ENCODE assay signal across 18 cellular contexts in the genomic region with DNA sequence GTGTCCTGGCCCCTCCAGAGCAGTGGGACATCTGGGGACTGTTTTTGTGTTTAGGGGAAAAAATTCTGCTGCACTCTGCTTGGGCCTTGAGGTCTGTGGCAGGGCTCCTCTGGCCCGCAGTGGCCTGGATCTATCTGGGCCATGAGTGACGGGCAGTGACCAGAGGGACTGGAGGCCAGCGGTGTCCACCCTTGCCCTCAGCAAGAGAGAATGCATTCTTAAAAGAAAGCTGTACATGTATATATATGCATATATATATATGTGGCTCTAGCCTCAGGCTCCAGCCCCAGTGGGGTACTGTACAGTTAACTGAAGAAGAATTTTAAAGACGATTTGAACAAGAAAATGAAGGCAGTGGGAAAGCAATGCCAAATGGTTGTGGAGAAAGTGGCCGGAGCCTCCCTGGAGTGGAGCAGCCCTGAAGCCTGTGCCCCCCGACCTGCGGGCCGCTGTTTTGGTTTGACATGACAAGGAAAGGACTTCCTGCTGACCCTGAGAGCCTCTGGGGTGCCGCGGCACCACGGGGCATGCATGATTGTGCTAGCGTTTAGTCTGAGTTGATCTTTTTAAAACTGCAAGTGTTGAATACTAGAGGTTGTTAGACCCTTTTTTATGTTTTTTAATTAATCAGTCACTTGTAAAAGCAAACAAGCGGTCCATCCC. TPM values are rescaled to one million over a fixed set of nuclear protein-coding genes. Genes with fewer than 3 reads are reported as not detected.
DNase-seq lines count a peak whose midpoint lies in the region; ATAC-seq, FAIRE-seq and TF ChIP-seq lines count a peak whose summit lies in the region.
"Had no signal": no experiment of that assay in that cellular context is flagged by ENCODE, and none has a peak within 500 bp of the region (broad histone marks: within the 10 kb centered on the region; RNA-seq: fewer than 3 reads in every experiment).

No MANE protein-coding gene starts in this region.

- no peak overlapping the region for H2BK120ac ChIP-seq in mesenchymal stem cell (ENCODE audit: low read depth, low read length)

- POLR2A ChIA-PET in WTC11 (lab: Charles Lee) (no interaction called here), endothelial cell of umbilical vein (lab: Charles Lee) (no interaction called here)

- CTCF ChIA-PET in WTC11 (lab: Charles Lee) (no interaction called here), endothelial cell of umbilical vein (lab: Charles Lee) (interaction anchor here (1.0 kb wide), 1 partner anchor 284 kb away, joined by 3 read pairs; no protein-coding TSS in a partner anchor)

- no peaks in the 10 kb centered on the region for H3K36me3 ChIP-seq in endothelial cell of umbilical vein (ENCODE audit: control insufficient read depth in 2 of 2, extremely low read depth in 1 of 2, insufficient read depth in 2 of 2, low read length in 2 of 2)
- H3K36me3 ChIP-seq in mesenchymal stem cell (ENCODE audit: control insufficient read depth in 1 of 2, insufficient read depth in 2 of 2, low read depth in 1 of 2, low read length in 2 of 2): peaks cover 48 to 58% of the 10 kb centered on the region in 2 experiments
- H3K36me3 ChIP-seq in tibial nerve: peaks cover 0 to 47% (median 0%) of the 10 kb centered on the region in 3 donors

- H3K27me3 Mint-ChIP-seq in WTC11 (ENCODE audit: low read depth): no peaks in the 10 kb centered on the region
- H3K27me3 Mint-ChIP-seq in stimulated activated memory B cell treated with anti-CD40 and anti-IgM and Interleukin-4, amounts not matched to agents 10 μg/mL and 1 μg/mL and 100 μg/mL, for 72 hours: peaks cover 9% of the 10 kb centered on the region
- H3K27me3 Mint-ChIP-seq: activated CD4-positive, alpha-beta T cell treated with anti-CD3 and anti-CD28 coated beads, Interleukin-2, amount 10 ng/mL, durations not matched to agents 24 days and 14 days; B cell had no signal

- no peak overlapping the region for H2BK15ac ChIP-seq in mesenchymal stem cell (ENCODE audit: low read depth, poor library complexity, severe bottlenecking)

- no peak for TF ChIP-seq POLR2A in endothelial cell of umbilical vein (IDR thresholded peaks at IDR 0.05; ENCODE audit: low read depth, low read length)
- TF ChIP-seq POLR2A in tibial nerve (IDR thresholded peaks at IDR 0.05): no peak

- H2AK5ac ChIP-seq in mesenchymal stem cell (ENCODE audit: low read length, severe bottlenecking): no peak overlapping the region

- H4K20me1 ChIP-seq in endothelial cell of umbilical vein (replicated peaks; ENCODE audit: control insufficient read depth, extremely low read depth, insufficient read depth, low read length): no peaks in the 10 kb centered on the region

- H3K4me2 ChIP-seq in endothelial cell of umbilical vein (ENCODE audit: insufficient read depth, low read length) (no peak overlapping the region), mesenchymal stem cell (ENCODE audit: low read length, poor library complexity, severe bottlenecking) (no peak overlapping the region)

- no peak overlapping the region for H3K4ac ChIP-seq in mesenchymal stem cell (ENCODE audit: low read depth in 1 of 2, low read length in 2 of 2)

- peaks cover 2% of the 10 kb centered on the region for H3K79me1 ChIP-seq in mesenchymal stem cell (replicated peaks; ENCODE audit: low read length, poor library complexity, severe bottlenecking)

- H3K9ac ChIP-seq in endothelial cell of umbilical vein (replicated peaks; ENCODE audit: extremely low read depth, insufficient read depth, low read length) (no peak overlapping the region), mesenchymal stem cell (ENCODE audit: low read length) (peak overlapping the region; percentile 33)

- H3K9me3 ChIP-seq in endothelial cell of umbilical vein (replicated peaks; ENCODE audit: control insufficient read depth, insufficient read depth, low read length) (no peaks in the 10 kb centered on the region), mesenchymal stem cell (ENCODE audit: control insufficient read depth, low read length) (no peaks in the 10 kb centered on the region), tibial nerve (no peaks in the 10 kb centered on the region)
- H3K9me3 ChIP-seq: pancreas had no signal

- peak overlapping the region; percentile 72; the same call in 1 of the 2 replicates for H3K27ac Mint-ChIP-seq in WTC11
- H3K27ac Mint-ChIP-seq in stimulated activated memory B cell treated with anti-CD40 and anti-IgM and Interleukin-4, amounts not matched to agents 10 μg/mL and 1 μg/mL and 100 μg/mL, for 72 hours: no peak overlapping the region
- H3K27ac Mint-ChIP-seq: activated CD4-positive, alpha-beta T cell treated with anti-CD3 and anti-CD28 coated beads, Interleukin-2, amount 10 ng/mL, durations not matched to agents 24 days and 14 days; B cell; HFFc6 had no signal

- TF ChIP-seq CTCF in WTC11 (IDR thresholded peaks at IDR 0.05) (no peak), endothelial cell of umbilical vein (IDR thresholded peaks at IDR 0.05; ENCODE audit: extremely low read depth in 1 of 2, insufficient read depth in 1 of 2, low read depth in 1 of 2, low read length in 2 of 2) (no peak), tibial nerve (IDR thresholded peaks at IDR 0.05) (no peak)

- H4K91ac ChIP-seq in mesenchymal stem cell (ENCODE audit: low read length): no peak overlapping the region

- H3K27me3 ChIP-seq in endothelial cell of umbilical vein (ENCODE audit: control insufficient read depth in 2 of 2, insufficient read depth in 2 of 2, low read length in 2 of 2): no peaks in the 10 kb centered on the region
- peaks cover 0 to 10% of the 10 kb centered on the region in 2 experiments for H3K27me3 ChIP-seq in mesenchymal stem cell (ENCODE audit: control insufficient read depth in 1 of 2, insufficient read depth in 1 of 2, low read length in 2 of 2)
- H3K27me3 ChIP-seq in tibial nerve: no peaks in the 10 kb centered on the region
- H3K27me3 ChIP-seq: pancreas had no signal

- no peaks in the 10 kb centered on the region for H3K79me2 ChIP-seq in endothelial cell of umbilical vein (ENCODE audit: control insufficient read depth, insufficient read depth, low read length)

- H2BK12ac ChIP-seq in mesenchymal stem cell (ENCODE audit: low read length in 2 of 2): no peak overlapping the region

- ATAC-seq in WTC11: no peak
- ATAC-seq in stimulated activated memory B cell treated with anti-CD40 and anti-IgM and Interleukin-4, amounts not matched to agents 10 μg/mL and 1 μg/mL and 100 μg/mL, for 72 hours: no peak

- H2AFZ ChIP-seq in endothelial cell of umbilical vein (ENCODE audit: low read depth, low read length) (peak overlapping the region; percentile 44), mesenchymal stem cell (ENCODE audit: low read depth, low read length) (no peak overlapping the region)

- H3K4me3 Mint-ChIP-seq in WTC11: no peak overlapping the region
- no peak overlapping the region for H3K4me3 Mint-ChIP-seq in stimulated activated memory B cell treated with anti-CD40 and anti-IgM and Interleukin-4, amounts not matched to agents 10 μg/mL and 1 μg/mL and 100 μg/mL, for 72 hours
- H3K4me3 Mint-ChIP-seq: activated CD4-positive, alpha-beta T cell treated with anti-CD3 and anti-CD28 coated beads, Interleukin-2, amount 10 ng/mL, durations not matched to agents 24 days and 14 days; B cell; HFFc6 had no signal

- H3K18ac ChIP-seq in mesenchymal stem cell (ENCODE audit: low read depth in 1 of 2, low read length in 2 of 2): no peak overlapping the region

- no peak overlapping the region for H3K23ac ChIP-seq in mesenchymal stem cell (ENCODE audit: low read length in 2 of 2)

- BruUV-seq in endothelial cell of umbilical vein (replicated peaks; lab: Mats Ljungman, UMichigan): TSS peak; percentile 25

- H4K8ac ChIP-seq in mesenchymal stem cell (ENCODE audit: low read length): no peak overlapping the region

- H3K4me1 Mint-ChIP-seq in WTC11: no peaks in the 10 kb centered on the region
- H3K4me1 Mint-ChIP-seq in stimulated activated memory B cell treated with anti-CD40 and anti-IgM and Interleukin-4, amounts not matched to agents 10 μg/mL and 1 μg/mL and 100 μg/mL, for 72 hours: no peaks in the 10 kb centered on the region
- H3K4me1 Mint-ChIP-seq: activated CD4-positive, alpha-beta T cell treated with anti-CD3 and anti-CD28 coated beads, Interleukin-2, amount 10 ng/mL, durations not matched to agents 24 days and 14 days; B cell had no signal

- H3K4me3 ChIP-seq in endothelial cell of umbilical vein (replicated peaks in 1 of 3; ENCODE audit: insufficient read depth in 1 of 3, low read depth in 1 of 3, low read length in 3 of 3) (no peak overlapping the region), mesenchymal stem cell (ENCODE audit: insufficient read depth in 1 of 2, low read depth in 1 of 2, low read length in 2 of 2) (no peak overlapping the region), tibial nerve (no peak overlapping the region)
- H3K4me3 ChIP-seq: pancreas had no signal

- H3K27ac ChIP-seq in endothelial cell of umbilical vein (ENCODE audit: insufficient read depth, low read depth, low read length) (no peak overlapping the region), mesenchymal stem cell (ENCODE audit: low read length, poor library complexity, severe bottlenecking) (peak overlapping the region; percentile 23), tibial nerve (peak overlapping the region in 3 of 4 donors; percentile 25 to 76 (median 50)), caudate nucleus (ENCODE audit: low read depth, low read length) (no peak overlapping the region)
- H3K27ac ChIP-seq: pancreas had no signal

- no peak for TF ChIP-seq EP300 in tibial nerve (IDR thresholded peaks at IDR 0.05)

- H3K4me1 ChIP-seq in endothelial cell of umbilical vein (ENCODE audit: control insufficient read depth, extremely low read depth, insufficient read depth, low read length) (no peaks in the 10 kb centered on the region), mesenchymal stem cell (ENCODE audit: control insufficient read depth, insufficient read depth, low read depth, low read length) (peaks cover 30% of the 10 kb centered on the region), tibial nerve (peaks cover 0 to 20% (median 3%) of the 10 kb centered on the region in 4 donors)
- H3K4me1 ChIP-seq: pancreas had no signal

- H3K36me3 Mint-ChIP-seq in WTC11: peaks cover 2% of the 10 kb centered on the region
- peaks cover 31% of the 10 kb centered on the region for H3K36me3 Mint-ChIP-seq in stimulated activated memory B cell treated with anti-CD40 and anti-IgM and Interleukin-4, amounts not matched to agents 10 μg/mL and 1 μg/mL and 100 μg/mL, for 72 hours

- no peaks in the 10 kb centered on the region for H3K9me1 ChIP-seq in endothelial cell of umbilical vein (replicated peaks; ENCODE audit: control insufficient read depth, extremely low read depth, insufficient read depth, low read length)

- dilution Hi-C loops in endothelial cell of umbilical vein (cut with MboI; ENCODE audit: extremely low pct_ligation_motif_present, low sequenced_read_pairs): no loop called here

- no peak overlapping the region for H3K14ac ChIP-seq in mesenchymal stem cell (ENCODE audit: low read length in 2 of 2)

- 96% methylated on average over 11 of the region's 13 CpGs for WGBS in mesenchymal stem cell
- 68 to 73% methylated on average over 13 of the region's 13 CpGs for WGBS in tibial nerve, 2 donors

- FAIRE-seq in endothelial cell of umbilical vein (lab: Jason Lieb, UNC): no peak
- FAIRE-seq: frontal cortex, pancreas, TTC549 had no signal

- intact Hi-C loops in endothelial cell of umbilical vein (cut with micrococcal nuclease): no loop called here

- no peak overlapping the region for H2BK5ac ChIP-seq in mesenchymal stem cell (ENCODE audit: low read depth, low read length, poor library complexity, severe bottlenecking)

- H3K9me3 Mint-ChIP-seq in WTC11: no peaks in the 10 kb centered on the region
- H3K9me3 Mint-ChIP-seq in stimulated activated memory B cell treated with anti-CD40 and anti-IgM and Interleukin-4, amounts not matched to agents 10 μg/mL and 1 μg/mL and 100 μg/mL, for 72 hours: no peaks in the 10 kb centered on the region
- H3K9me3 Mint-ChIP-seq: activated CD4-positive, alpha-beta T cell treated with anti-CD3 and anti-CD28 coated beads, Interleukin-2, amount 10 ng/mL, durations not matched to agents 24 days and 14 days; HFFc6 had no signal

- DNase-seq in WTC11 (ENCODE audit: low spot score) (no peak), endothelial cell of umbilical vein (ENCODE audit: low read depth, low spot score) (no peak), mesenchymal stem cell (no peak), tibial nerve (ENCODE audit: low spot score in 2 of 2) (no peak), HPDE6-E6E7 (ENCODE audit: extremely low spot score) (no peak), caudate nucleus (lab: John Stamatoyannopoulos, UW) (no peak)
- DNase-seq: activated CD4-positive, alpha-beta T cell treated with anti-CD3 and anti-CD28 coated beads, Interleukin-2, amount 10 ng/mL, durations not matched to agents 24 days and 14 days; activated gamma-delta T cell treated with Interleukin-2 at 50 U/mL for 16 hours; Karpas-422; NCI-H1417 treated with DMSO at 0.1 percent for 48 hours; stimulated activated CD4-positive, alpha-beta T cell treated with anti-CD3 and anti-CD28 coated beads, Interleukin-4, amount 100 ng/mL, for 1 hour; SW 1271 had no signal

RNA-seq across cellular contexts. Expression of gene PLXNA1, which starts 52.2 kb away (rescaled TPM):
- total RNA-seq in WTC11 (2021) (53.0 to 55.0 TPM (median 53.8 TPM) in 3 replicates), endothelial cell of umbilical vein (18.4 and 18.5 TPM in 2 replicates), tibial nerve (10 to 100 TPM; 39.1 to 51.3 (median 39.9) TPM)
- 14.1 and 18.2 TPM in 2 replicates for polyA plus RNA-seq in endothelial cell of umbilical vein
- polyA plus RNA-seq in endothelial cell of umbilical vein (2011; cell fraction: cytosol; rRNA removed): 8.2 and 10.1 TPM in 2 replicates
- 26.0 and 27.8 TPM in 2 replicates for polyA plus RNA-seq in endothelial cell of umbilical vein (2011; cell fraction: nucleus; rRNA removed)
- 13.4 and 14.5 TPM in 2 replicates for polyA plus RNA-seq in endothelial cell of umbilical vein (2012)
- polyA minus RNA-seq in endothelial cell of umbilical vein: 16.8 and 22.7 TPM in 2 replicates
- polyA minus RNA-seq in endothelial cell of umbilical vein (2011; cell fraction: cytosol; rRNA and poly(A)+ RNA removed): 10.3 TPM
- 11.2 and 16.4 TPM in 2 replicates for polyA minus RNA-seq in endothelial cell of umbilical vein (2011; cell fraction: nucleus; rRNA and poly(A)+ RNA removed)
- polyA plus RNA-seq in mesenchymal stem cell (2013, experiment 1 of 2): 51.0 TPM
- polyA plus RNA-seq in mesenchymal stem cell (2013, experiment 2 of 2): 49.9 TPM

Comparison
In these comparisons a context has a peak if more than half of its experiments do, and no peak if none do; other contexts are left out.
1. H3K27ac ChIP-seq: peak in mesenchymal stem cell (single experiment) and tibial nerve (3 of 4); none in endothelial cell of umbilical vein (single experiment) and caudate nucleus (single experiment).